In the genomic region with DNA sequence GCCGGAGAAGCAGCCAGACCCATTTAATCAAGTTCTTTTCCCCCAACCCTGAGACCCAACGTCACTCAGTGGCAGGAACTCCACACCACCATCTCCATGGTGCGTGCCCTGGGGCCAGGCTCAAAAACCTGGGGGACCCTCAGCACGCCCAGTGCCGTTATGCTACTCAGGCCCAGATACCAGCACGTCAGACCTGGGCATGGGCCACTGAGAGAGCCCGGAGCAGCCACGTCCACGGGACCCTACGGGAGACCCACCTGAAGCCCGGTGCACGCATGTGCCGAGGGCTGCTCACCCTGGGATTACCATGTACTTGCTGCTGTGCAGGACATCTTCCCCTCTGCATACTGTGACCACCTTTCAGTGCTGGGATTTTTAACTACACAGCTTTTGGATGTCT, we compare ENCODE assay signal across 1 cellular context.
TF ChIP-seq lines count a peak whose summit lies in the region.

No MANE protein-coding gene starts in this region.

TF ChIP-seq in H1, 55 proteins besides CTCF, POLR2A, EP300 and RAD21:
- TF ChIP-seq POLR2AphosphoS5 (IDR thresholded peaks at IDR 0.05; ENCODE audit: low read depth, low read length) (no peak), MAX (IDR thresholded peaks at IDR 0.05) (no peak), MAFK (IDR thresholded peaks at IDR 0.05; ENCODE audit: low read depth, low read length) (no peak), BCL11A (IDR thresholded peaks at IDR 0.05; ENCODE audit: low read depth in 2 of 2, low read length in 2 of 2) (no peak), SUZ12 (IDR thresholded peaks at IDR 0.05; ENCODE audit: low read length) (no peak), TEAD4 (IDR thresholded peaks at IDR 0.05; ENCODE audit: low read depth, low read length) (no peak), TBP (IDR thresholded peaks at IDR 0.05; ENCODE audit: low read depth, low read length) (no peak), NANOG (IDR thresholded peaks at IDR 0.05; ENCODE audit: insufficient read depth, low read depth, low read length, poor library complexity, severe bottlenecking) (no peak), KDM5A (IDR thresholded peaks at IDR 0.05; ENCODE audit: low read length) (no peak), CHD2 (IDR thresholded peaks at IDR 0.05; ENCODE audit: low read length) (no peak), SIX5 (IDR thresholded peaks at IDR 0.05; ENCODE audit: low read depth, low read length) (no peak), SIN3A (conservative IDR thresholded peaks at IDR 0.05 in 1 of 2, IDR thresholded peaks at IDR 0.05 in 1 of 2; ENCODE audit: low read depth in 1 of 2, low read length in 2 of 2) (no peak), BRCA1 (IDR thresholded peaks at IDR 0.05; ENCODE audit: low read depth, low read length) (no peak), ZNF274 (IDR thresholded peaks at IDR 0.05; ENCODE audit: borderline replicate concordance, extremely low read depth, low read length) (no peak), RFX5 (IDR thresholded peaks at IDR 0.05; ENCODE audit: borderline replicate concordance, low read depth, low read length) (no peak), USF2 (IDR thresholded peaks at IDR 0.05; ENCODE audit: low read length) (no peak), GTF2F1 (IDR thresholded peaks at IDR 0.05; ENCODE audit: borderline replicate concordance, low read depth, low read length) (no peak), EGR1 (IDR thresholded peaks at IDR 0.05; ENCODE audit: borderline replicate concordance, low read depth, low read length) (no peak), TAF7 (optimal IDR thresholded peaks at IDR 0.05; ENCODE audit: borderline replicate concordance, low read depth, low read length) (no peak)
- TF ChIP-seq, protein P1, sequence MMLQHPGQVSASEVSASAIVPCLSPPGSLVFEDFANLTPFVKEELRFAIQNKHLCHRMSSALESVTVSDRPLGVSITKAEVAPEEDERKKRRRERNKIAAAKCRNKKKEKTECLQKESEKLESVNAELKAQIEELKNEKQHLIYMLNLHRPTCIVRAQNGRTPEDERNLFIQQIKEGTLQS (IDR thresholded peaks at IDR 0.05; ENCODE audit: insufficient read depth, low read depth, low read length): no peak
